Comparison of ENCODE assay signal across 13 cellular contexts in the genomic region with DNA sequence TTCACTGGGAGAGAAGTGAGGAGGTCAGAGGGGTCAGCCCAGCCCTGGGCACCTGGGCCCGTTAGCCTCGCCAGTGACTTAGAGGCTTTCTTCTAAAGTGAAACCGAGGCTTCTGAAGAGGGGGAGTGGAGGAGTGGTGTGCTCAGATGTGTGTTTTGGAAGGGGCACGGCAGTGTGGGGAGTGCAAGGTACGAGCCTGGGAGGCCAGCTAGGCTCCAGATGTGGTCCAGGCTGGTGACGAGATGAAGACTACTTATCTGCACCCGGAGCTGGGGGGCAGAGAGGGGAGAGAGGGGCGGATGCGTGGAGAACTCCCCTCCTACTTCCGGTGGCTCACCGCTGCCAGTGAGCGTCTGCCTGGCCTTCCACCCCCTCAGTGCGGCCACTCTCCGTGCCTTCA.
DNase-seq lines count a peak whose midpoint lies in the region; ATAC-seq and TF ChIP-seq lines count a peak whose summit lies in the region.
"Had no signal": no experiment of that assay in that cellular context is flagged by ENCODE, and none has a peak within 500 bp of the region (broad histone marks: within the 10 kb centered on the region; RNA-seq: fewer than 3 reads in every experiment).

No MANE protein-coding gene starts in this region.

- ATAC-seq in GM18520 (IDR thresholded peaks at IDR 0.05; ENCODE audit: unreplicated experiment) = no peak
- ATAC-seq in HG02571 (IDR thresholded peaks at IDR 0.05; ENCODE audit: unreplicated experiment) = no peak
- ATAC-seq: HCT116 had no signal

- no peak overlapping the region for H4K91ac ChIP-seq in neuronal stem cell (ENCODE audit: low read depth, low read length, poor library complexity)

- H2BK15ac ChIP-seq in neuronal stem cell (ENCODE audit: low read length) = peak overlapping the region; percentile 25

- no peaks in the 10 kb centered on the region for H3K36me3 ChIP-seq in BLaER1
- H3K36me3 ChIP-seq in neuronal stem cell (replicated peaks in 1 of 2; ENCODE audit: control insufficient read depth in 2 of 2, insufficient read depth in 2 of 2, low read length in 2 of 2) = no peaks in the 10 kb centered on the region

- H3K27me3 ChIP-seq in BLaER1 (no peaks in the 10 kb centered on the region), neuronal stem cell (ENCODE audit: control insufficient read depth in 3 of 3, insufficient read depth in 3 of 3, low read depth in 1 of 3, low read length in 3 of 3) (no peaks in the 10 kb centered on the region)

- peak overlapping the region; percentile 67 for H3K23ac ChIP-seq in neuronal stem cell (ENCODE audit: low read depth, low read length, poor library complexity)

- no peak overlapping the region for H2BK12ac ChIP-seq in neuronal stem cell (ENCODE audit: low read length)

- H3K14ac ChIP-seq in neuronal stem cell (ENCODE audit: low read length) = no peak overlapping the region

- POLR2A ChIA-PET in GM10248 (lab: Yijun Ruan, JAX) = no interaction called here

- WGBS in neuronal stem cell (ENCODE audit: extremely low coverage in 2 of 2, insufficient read length in 2 of 2, insufficient replicate concordance in 1 of 2), 2 donors = no CpG with 5 or more reads among the region's 14 CpGs

- no peak overlapping the region for H3K27ac ChIP-seq in BLaER1
- H3K27ac ChIP-seq in neuronal stem cell (replicated peaks; ENCODE audit: low read length) = no peak overlapping the region
- H3K27ac ChIP-seq: C4-2B had no signal

- H2AK5ac ChIP-seq in neuronal stem cell (ENCODE audit: low read depth, low read length) = peak overlapping the region; percentile 57

- H2AFZ ChIP-seq in neuronal stem cell (ENCODE audit: low read length) = no peak overlapping the region

- peak; percentile 9 for DNase-seq in GM10248 (ENCODE audit: extremely low spot score)
- DNase-seq in SHP77 (lab: John Stamatoyannopoulos, UW) = peak; percentile 60 to 63
- DNase-seq in neuronal stem cell (ENCODE audit: low spot score) = no peak
- DNase-seq in NCI-H187 treated with DMSO at 0.1 percent for 48 hours (lab: John Stamatoyannopoulos, UW) = no peak
- DNase-seq: Caco-2, NCI-H1436 treated with DMSO at 0.1 percent for 48 hours, NCI-H446 treated with DMSO at 0.1 percent for 48 hours, NCI-H82 had no signal

- no peaks in the 10 kb centered on the region for H3K79me1 ChIP-seq in neuronal stem cell (ENCODE audit: low read depth, low read length)

- no peaks in the 10 kb centered on the region for H4K20me1 ChIP-seq in BLaER1

- no peak overlapping the region for H4K8ac ChIP-seq in neuronal stem cell (ENCODE audit: low read depth, low read length)

- H3K4me2 ChIP-seq in BLaER1 (peak overlapping the region; percentile 76), neuronal stem cell (ENCODE audit: insufficient read depth, low read length, poor library complexity, severe bottlenecking) (no peak overlapping the region)

- no peak overlapping the region for H2BK5ac ChIP-seq in neuronal stem cell (ENCODE audit: low read length)

- H2BK120ac ChIP-seq in neuronal stem cell (ENCODE audit: low read depth, low read length) = no peak overlapping the region

- TF ChIP-seq CTCF in GM10248 (IDR thresholded peaks at IDR 0.05; ENCODE audit: control extremely low read depth, extremely low read depth, low read depth, missing control alignments) = no peak

- no peak overlapping the region for H3K4me3 ChIP-seq in BLaER1
- H3K4me3 ChIP-seq in neuronal stem cell (ENCODE audit: low read length in 2 of 2) = peak overlapping the region in 1 of 2 donors; percentile 56

- H3K9ac ChIP-seq in BLaER1 (no peak overlapping the region), neuronal stem cell (ENCODE audit: low read depth, low read length, poor library complexity) (no peak overlapping the region)

- no peak overlapping the region for H3K4ac ChIP-seq in neuronal stem cell (ENCODE audit: low read length)

- CTCF ChIA-PET in GM10248 (lab: Yijun Ruan, JAX) = no interaction called here

- H3K18ac ChIP-seq in neuronal stem cell (ENCODE audit: low read length) = peak overlapping the region; percentile 69

- H3K4me1 ChIP-seq in BLaER1 = peaks cover 84% of the 10 kb centered on the region
- no peaks in the 10 kb centered on the region for H3K4me1 ChIP-seq in neuronal stem cell (ENCODE audit: control insufficient read depth in 2 of 2, insufficient read depth in 1 of 2, low read depth in 1 of 2, low read length in 2 of 2)
- H3K4me1 ChIP-seq: Caco-2 had no signal

- H3K9me3 ChIP-seq in BLaER1 (no peaks in the 10 kb centered on the region), neuronal stem cell (replicated peaks in 1 of 2; ENCODE audit: control insufficient read depth in 2 of 2, insufficient read depth in 1 of 2, low read depth in 1 of 2, low read length in 2 of 2) (peaks cover 0 to 8% of the 10 kb centered on the region in 2 donors)
- H3K9me3 ChIP-seq: Caco-2 had no signal

Comparison
In these comparisons a context has a peak if more than half of its experiments do, and no peak if none do; other contexts are left out.
1. DNase-seq: peak in GM10248 (single experiment) and SHP77 (2 of 2); none in neuronal stem cell (single experiment) and NCI-H187 treated with DMSO at 0.1 percent for 48 hours (single experiment).